ENCODE assay signal across 8 cellular contexts in genomic region chr5:132227485-132228240, GRCh38. TPM values are rescaled to one million over a fixed set of nuclear protein-coding genes. Genes with fewer than 3 reads are reported as not detected.
DNase-seq lines count a peak whose midpoint lies in the region; ATAC-seq and TF ChIP-seq lines count a peak whose summit lies in the region.

Gene P4HA2, minus strand, starts transcription at chr5:132227853. Its CDS starts 9,227 bp downstream, at chr5:132218626.

- peak; percentile 95 for DNase-seq in AG08396 (ENCODE audit: low spot score)
- DNase-seq in NCI-H226, result peak; percentile 78
- peak; percentile 66 for DNase-seq in activated CD8-positive, alpha-beta memory T cell treated with anti-CD3 and anti-CD28 coated beads, Interleukin-2, amount 10 ng/mL, durations not matched to agents 7 days and 5 days
- DNase-seq in erythroblast (lab: John Stamatoyannopoulos, UW), result peak; percentile 71 to 80
- peak; percentile 64 for DNase-seq in midbrain (lab: John Stamatoyannopoulos, UW)

- H3K36me3 Mint-ChIP-seq in activated CD8-positive, alpha-beta memory T cell treated with anti-CD3 and anti-CD28 coated beads, Interleukin-2, amount 10 ng/mL, durations not matched to agents 7 days and 5 days, result no peaks in the 10 kb centered on the region
- H3K36me3 Mint-ChIP-seq in stimulated activated memory B cell treated with anti-CD40 and anti-IgM and Interleukin-4, amounts not matched to agents 10 μg/mL and 1 μg/mL and 100 μg/mL, for 72 hours, result no peaks in the 10 kb centered on the region

- peak within 1 kb of the TSS; percentile 49 for H3K4me3 Mint-ChIP-seq in activated CD8-positive, alpha-beta memory T cell treated with anti-CD3 and anti-CD28 coated beads, Interleukin-2, amount 10 ng/mL, durations not matched to agents 7 days and 5 days
- H3K4me3 Mint-ChIP-seq in stimulated activated memory B cell treated with anti-CD40 and anti-IgM and Interleukin-4, amounts not matched to agents 10 μg/mL and 1 μg/mL and 100 μg/mL, for 72 hours, result peak within 1 kb of the TSS; percentile 63

- H3K4me1 Mint-ChIP-seq in activated CD8-positive, alpha-beta memory T cell treated with anti-CD3 and anti-CD28 coated beads, Interleukin-2, amount 10 ng/mL, durations not matched to agents 7 days and 5 days, result peaks cover 25% of the 10 kb centered on the region
- H3K4me1 Mint-ChIP-seq in stimulated activated memory B cell treated with anti-CD40 and anti-IgM and Interleukin-4, amounts not matched to agents 10 μg/mL and 1 μg/mL and 100 μg/mL, for 72 hours, result peaks cover 34% of the 10 kb centered on the region

- H3K27me3 Mint-ChIP-seq in activated CD8-positive, alpha-beta memory T cell treated with anti-CD3 and anti-CD28 coated beads, Interleukin-2, amount 10 ng/mL, durations not matched to agents 7 days and 5 days, result peaks cover 24% of the 10 kb centered on the region
- H3K27me3 Mint-ChIP-seq in stimulated activated memory B cell treated with anti-CD40 and anti-IgM and Interleukin-4, amounts not matched to agents 10 μg/mL and 1 μg/mL and 100 μg/mL, for 72 hours, result peaks cover 27% of the 10 kb centered on the region

- peak; percentile 88 for ATAC-seq in GM18511 (IDR thresholded peaks at IDR 0.05; ENCODE audit: unreplicated experiment)
- peak; percentile 84 for ATAC-seq in HG02981 (IDR thresholded peaks at IDR 0.05; ENCODE audit: unreplicated experiment)
- ATAC-seq in activated CD8-positive, alpha-beta memory T cell treated with anti-CD3 and anti-CD28 coated beads, Interleukin-2, amount 10 ng/mL, durations not matched to agents 7 days and 5 days, result peak; percentile 95
- peak; percentile 84 for ATAC-seq in stimulated activated memory B cell treated with anti-CD40 and anti-IgM and Interleukin-4, amounts not matched to agents 10 μg/mL and 1 μg/mL and 100 μg/mL, for 72 hours

- TF ChIP-seq POLR2A in erythroblast (IDR thresholded peaks at IDR 0.05; ENCODE audit: low read length), result no peak

- CTCF ChIA-PET in activated CD8-positive, alpha-beta memory T cell treated with anti-CD3 and anti-CD28 coated beads, Interleukin-2, amount 10 ng/mL, durations not matched to agents 7 days and 5 days (lab: Charles Lee), result interaction anchor here (0.7 to 2.0 kb wide), 5 partner anchors 10 to 149 kb away, joined by 3 to 17 read pairs (median 4); no protein-coding TSS in a partner anchor

- no peak within 1 kb of the TSS for H3K27ac Mint-ChIP-seq in activated CD8-positive, alpha-beta memory T cell treated with anti-CD3 and anti-CD28 coated beads, Interleukin-2, amount 10 ng/mL, durations not matched to agents 7 days and 5 days
- no peak within 1 kb of the TSS for H3K27ac Mint-ChIP-seq in stimulated activated memory B cell treated with anti-CD40 and anti-IgM and Interleukin-4, amounts not matched to agents 10 μg/mL and 1 μg/mL and 100 μg/mL, for 72 hours

- H3K9me3 Mint-ChIP-seq in activated CD8-positive, alpha-beta memory T cell treated with anti-CD3 and anti-CD28 coated beads, Interleukin-2, amount 10 ng/mL, durations not matched to agents 7 days and 5 days (ENCODE audit: low read depth), result no peaks in the 10 kb centered on the region
- no peaks in the 10 kb centered on the region for H3K9me3 Mint-ChIP-seq in stimulated activated memory B cell treated with anti-CD40 and anti-IgM and Interleukin-4, amounts not matched to agents 10 μg/mL and 1 μg/mL and 100 μg/mL, for 72 hours

RNA-seq across cellular contexts. Expression of gene P4HA2, which starts in this region (rescaled TPM):
- 10 to 100 TPM in 1 of 2 experiments, 1 to 10 TPM in 1; 8.3 to 19.4 TPM for total RNA-seq in activated CD8-positive, alpha-beta memory T cell treated with anti-CD3 and anti-CD28 coated beads, Interleukin-2, amount 10 ng/mL, durations not matched to agents 7 days and 5 days

Comparison
In these comparisons a context has a peak if more than half of its experiments do, and no peak if none do; other contexts are left out.
1. Peak in every context shown above with its lines: DNase-seq and ATAC-seq.